Comparison of ENCODE assay signal across 17 cellular contexts in the genomic region with DNA sequence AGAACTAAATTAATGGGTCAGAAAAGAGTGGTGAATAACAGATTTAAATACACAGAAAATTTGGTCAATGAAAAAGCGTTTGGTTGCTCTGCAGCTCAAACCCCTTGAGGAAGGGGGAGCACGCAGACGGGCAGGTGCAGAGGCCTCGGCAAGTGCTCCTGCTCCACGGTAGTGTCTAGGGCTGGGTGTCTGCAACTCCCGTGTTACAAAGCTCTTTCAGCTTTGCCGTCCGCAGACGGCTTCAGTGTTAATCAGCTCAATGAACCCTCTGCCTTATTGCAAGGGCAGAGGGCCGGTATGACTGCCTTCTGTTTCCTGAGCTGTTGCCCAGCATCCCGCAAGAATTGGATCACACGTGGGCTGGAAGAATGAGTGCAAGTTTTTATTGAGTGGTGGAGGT.
DNase-seq lines count a peak whose midpoint lies in the region; ATAC-seq and TF ChIP-seq lines count a peak whose summit lies in the region.
"Had no signal": no experiment of that assay in that cellular context is flagged by ENCODE, and none has a peak within 500 bp of the region (broad histone marks: within the 10 kb centered on the region; RNA-seq: fewer than 3 reads in every experiment).

No MANE protein-coding gene starts in this region.

- no peaks in the 10 kb centered on the region for H4K20me1 ChIP-seq in H9 (ENCODE audit: control insufficient read depth, insufficient read depth, insufficient read length)

- H3K4me1 ChIP-seq in H9 (ENCODE audit: insufficient read depth, low read length) (no peaks in the 10 kb centered on the region), spleen (no peaks in the 10 kb centered on the region)
- H3K4me1 ChIP-seq: A549, BE2C had no signal

- H3K4ac ChIP-seq in H9 (ENCODE audit: low read depth, low read length): no peak overlapping the region

- no peak overlapping the region for H2AFZ ChIP-seq in H9 (ENCODE audit: low read length)

- H3K27me3 Mint-ChIP-seq in H9 (ENCODE audit: low read depth): no peaks in the 10 kb centered on the region; the same call in 1 of the 2 replicates
- H3K27me3 Mint-ChIP-seq in glutamatergic neuron (ENCODE audit: unreplicated experiment): no peaks in the 10 kb centered on the region
- no peaks in the 10 kb centered on the region for H3K27me3 Mint-ChIP-seq in Calu3 (ENCODE audit: unreplicated experiment)
- H3K27me3 Mint-ChIP-seq: CD4-positive, alpha-beta memory T cell had no signal

- no peak overlapping the region for H3K56ac ChIP-seq in H9 (ENCODE audit: insufficient read length, low read depth, low read length)

- H3K9me3 ChIP-seq in H9 (ENCODE audit: control insufficient read depth, low read depth, low read length): no peaks in the 10 kb centered on the region
- H3K9me3 ChIP-seq in spleen: peaks cover 0 to 6% (median 0%) of the 10 kb centered on the region in 8 donors
- H3K9me3 ChIP-seq: A549, BE2C had no signal

- H3K9me3 Mint-ChIP-seq in H9: no peaks in the 10 kb centered on the region; a peak in 1 of 5 replicates
- no peaks in the 10 kb centered on the region for H3K9me3 Mint-ChIP-seq in glutamatergic neuron (ENCODE audit: unreplicated experiment)
- no peaks in the 10 kb centered on the region for H3K9me3 Mint-ChIP-seq in stimulated activated effector memory CD8-positive, alpha-beta T cell treated with anti-CD3 and anti-CD28 coated beads, Interleukin-12 subunit alpha, Interleukin-12 subunit beta, amount 100 ng/mL, for 72 hours
- no peaks in the 10 kb centered on the region for H3K9me3 Mint-ChIP-seq in Calu3 (ENCODE audit: low read depth, unreplicated experiment)
- H3K9me3 Mint-ChIP-seq: HFFc6 had no signal

- H3K36me3 ChIP-seq in spleen: no peaks in the 10 kb centered on the region
- H3K36me3 ChIP-seq: BE2C had no signal

- no peak for TF ChIP-seq POLR2A in spleen (IDR thresholded peaks at IDR 0.05)

- H2BK15ac ChIP-seq in H9 (ENCODE audit: low read depth, low read length): no peak overlapping the region

- no peak for TF ChIP-seq CTCF in H9 (conservative IDR thresholded peaks at IDR 0.05)
- TF ChIP-seq CTCF in glutamatergic neuron (IDR thresholded peaks at IDR 0.05; ENCODE audit: partially characterized antibody, unreplicated experiment): no peak
- TF ChIP-seq CTCF in spleen (IDR thresholded peaks at IDR 0.05 in 8 of 11, conservative IDR thresholded peaks at IDR 0.05 in 3 of 11): no peak
- TF ChIP-seq CTCF in Calu3 (IDR thresholded peaks at IDR 0.05; ENCODE audit: unreplicated experiment): no peak

- no peak overlapping the region for H3K23ac ChIP-seq in H9 (ENCODE audit: insufficient read length, low read depth, low read length)

- no peak for ATAC-seq in stimulated activated effector memory CD8-positive, alpha-beta T cell treated with anti-CD3 and anti-CD28 coated beads, Interleukin-12 subunit alpha, Interleukin-12 subunit beta, amount 100 ng/mL, for 72 hours
- ATAC-seq: A549 had no signal

- CTCF ChIA-PET in Calu3 (lab: Charles Lee): interaction anchor here (0.6 kb wide), 1 partner anchor 79 kb away, joined by 5 read pairs; no protein-coding TSS in a partner anchor

- peaks cover 6 to 7% of the 10 kb centered on the region in 2 experiments; a peak in 3 of 4 replicates for H3K4me1 Mint-ChIP-seq in H9
- H3K4me1 Mint-ChIP-seq in glutamatergic neuron (ENCODE audit: low read depth, unreplicated experiment): peaks cover 2% of the 10 kb centered on the region
- H3K4me1 Mint-ChIP-seq in stimulated activated effector memory CD8-positive, alpha-beta T cell treated with anti-CD3 and anti-CD28 coated beads, Interleukin-12 subunit alpha, Interleukin-12 subunit beta, amount 100 ng/mL, for 72 hours: no peaks in the 10 kb centered on the region
- no peaks in the 10 kb centered on the region for H3K4me1 Mint-ChIP-seq in Calu3 (ENCODE audit: low read depth, unreplicated experiment)
- H3K4me1 Mint-ChIP-seq: CD4-positive, alpha-beta memory T cell had no signal

- H2BK20ac ChIP-seq in H9 (ENCODE audit: low read depth, low read length, poor library complexity, severe bottlenecking): no peak overlapping the region

- H3K4me2 ChIP-seq in H9 (ENCODE audit: insufficient read depth, insufficient read length, low read length): no peak overlapping the region
- H3K4me2 ChIP-seq: A549 had no signal

- no peaks in the 10 kb centered on the region for H3K79me2 ChIP-seq in H9 (ENCODE audit: insufficient read depth, low read length)

- no CpG with 5 or more reads among the region's 12 CpGs for WGBS in H9 (ENCODE audit: extremely low coverage, insufficient read length, low lambda C conversion rate)
- WGBS in spleen, 5 donors: 70 to 79% (median 77%) methylated on average over 12 of the region's 12 CpGs

- H3K27me3 ChIP-seq in H9 (ENCODE audit: insufficient read depth, low read length): no peaks in the 10 kb centered on the region
- H3K27me3 ChIP-seq in spleen (replicated peaks in 1 of 7): no peaks in the 10 kb centered on the region
- H3K27me3 ChIP-seq: BE2C had no signal

- BruUV-seq in Calu3 (replicated peaks; lab: Mats Ljungman, UMichigan): no TSS peak

- H2BK12ac ChIP-seq in H9 (ENCODE audit: insufficient read length, low read depth, low read length): no peak overlapping the region

- intact Hi-C loops in spleen (cut with DNase I; ENCODE audit: low total_unique reads): no loop called here
- intact Hi-C loops in Calu3 (cut with micrococcal nuclease; ENCODE audit: unreplicated experiment): no loop called here

- H3K18ac ChIP-seq in H9 (ENCODE audit: insufficient read length, low read depth, low read length): no peak overlapping the region

- H3K4me3 Mint-ChIP-seq in H9 (no peak overlapping the region), glutamatergic neuron (ENCODE audit: unreplicated experiment) (no peak overlapping the region), Calu3 (ENCODE audit: low read depth, unreplicated experiment) (no peak overlapping the region)
- no peak overlapping the region for H3K4me3 Mint-ChIP-seq in stimulated activated effector memory CD8-positive, alpha-beta T cell treated with anti-CD3 and anti-CD28 coated beads, Interleukin-12 subunit alpha, Interleukin-12 subunit beta, amount 100 ng/mL, for 72 hours
- H3K4me3 Mint-ChIP-seq: CD4-positive, alpha-beta memory T cell; HFFc6 had no signal

- no peak overlapping the region for H2BK5ac ChIP-seq in H9 (ENCODE audit: insufficient read length, low read length)

- H3K79me1 ChIP-seq in H9 (ENCODE audit: insufficient read depth, low read depth, low read length, poor library complexity, severe bottlenecking): no peaks in the 10 kb centered on the region

- no peak overlapping the region for H2AK5ac ChIP-seq in H9 (ENCODE audit: insufficient read length, low read length)

- H3K27ac Mint-ChIP-seq in H9 (peak overlapping the region in 1 of 3 experiments; percentile 1; a peak in 1 of 7 replicates), glutamatergic neuron (ENCODE audit: unreplicated experiment) (no peak overlapping the region), Calu3 (ENCODE audit: unreplicated experiment) (no peak overlapping the region)
- H3K27ac Mint-ChIP-seq in stimulated activated effector memory CD8-positive, alpha-beta T cell treated with anti-CD3 and anti-CD28 coated beads, Interleukin-12 subunit alpha, Interleukin-12 subunit beta, amount 100 ng/mL, for 72 hours: no peak overlapping the region
- H3K27ac Mint-ChIP-seq: CD4-positive, alpha-beta memory T cell; HFFc6 had no signal

- H3K27ac ChIP-seq in H9 (ENCODE audit: insufficient read length, low read depth, low read length) (no peak overlapping the region), spleen (no peak overlapping the region)
- H3K27ac ChIP-seq: A549, C4-2B had no signal

- H3T11ph ChIP-seq in H9 (ENCODE audit: low read length): no peak overlapping the region

- H3K14ac ChIP-seq in H9 (ENCODE audit: insufficient read depth, low read length): no peak overlapping the region

- H3K9ac ChIP-seq in H9 (ENCODE audit: extremely low read depth, insufficient read length, low read length): no peak overlapping the region

- H4K8ac ChIP-seq in H9 (replicated peaks; ENCODE audit: insufficient read length, low read depth, low read length): no peak overlapping the region

- no peak overlapping the region for H4K91ac ChIP-seq in H9 (ENCODE audit: insufficient read length, low read depth, low read length)

- peak; percentile 30 for DNase-seq in H9
- peak; percentile 29 for DNase-seq in NCI-H1105 treated with DMSO at 0.1 percent for 48 hours (lab: John Stamatoyannopoulos, UW)
- DNase-seq in glutamatergic neuron: peak; percentile 18
- peak; percentile 52 for DNase-seq in spleen
- DNase-seq in stimulated activated effector memory CD8-positive, alpha-beta T cell treated with anti-CD3 and anti-CD28 coated beads, Interleukin-12 subunit alpha, Interleukin-12 subunit beta, amount 100 ng/mL, for 72 hours (ENCODE audit: low spot score in 2 of 2): no peak
- DNase-seq in NCI-H526 (lab: John Stamatoyannopoulos, UW): no peak
- DNase-seq in Calu3: no peak
- DNase-seq: BE2C; CD4-positive, alpha-beta memory T cell; DMS153; DMS79 treated with DMSO at 0.1 percent for 48 hours; EL; GOT3; HCEC 1CT; HFFc6 had no signal

- H4K5ac ChIP-seq in H9 (ENCODE audit: insufficient read length, low read depth, low read length): no peak overlapping the region

- peaks cover 0 to 7% (median 0%) of the 10 kb centered on the region in 3 experiments; a peak in 1 of 7 replicates for H3K36me3 Mint-ChIP-seq in H9 (ENCODE audit: insufficient read depth in 1 of 3, low read depth in 3 of 3)
- H3K36me3 Mint-ChIP-seq in glutamatergic neuron (ENCODE audit: unreplicated experiment): no peaks in the 10 kb centered on the region
- no peaks in the 10 kb centered on the region for H3K36me3 Mint-ChIP-seq in stimulated activated effector memory CD8-positive, alpha-beta T cell treated with anti-CD3 and anti-CD28 coated beads, Interleukin-12 subunit alpha, Interleukin-12 subunit beta, amount 100 ng/mL, for 72 hours
- no peaks in the 10 kb centered on the region for H3K36me3 Mint-ChIP-seq in Calu3 (ENCODE audit: insufficient read depth, unreplicated experiment)
- H3K36me3 Mint-ChIP-seq: CD4-positive, alpha-beta memory T cell had no signal

- no peak overlapping the region for H3K4me3 ChIP-seq in spleen
- H3K4me3 ChIP-seq: A549 had no signal

- no peak overlapping the region for H2BK120ac ChIP-seq in H9 (ENCODE audit: low read depth, low read length, poor library complexity, severe bottlenecking)

- no peaks in the 10 kb centered on the region for H3K23me2 ChIP-seq in H9 (ENCODE audit: insufficient read length, low read depth, low read length, poor library complexity, severe bottlenecking)

Comparison
In these comparisons a context has a peak if more than half of its experiments do, and no peak if none do; other contexts are left out.
1. DNase-seq: peak in H9 (single experiment), NCI-H1105 treated with DMSO at 0.1 percent for 48 hours (single experiment), glutamatergic neuron (single experiment) and spleen (single experiment); none in stimulated activated effector memory CD8-positive, alpha-beta T cell treated with anti-CD3 and anti-CD28 coated beads, Interleukin-12 subunit alpha, Interleukin-12 subunit beta, amount 100 ng/mL, for 72 hours (0 of 2), NCI-H526 (0 of 2) and Calu3 (single experiment).